In genomic region chr1:184152502-184152901, GRCh38 we compare ENCODE assay signal across 9 cellular contexts.
DNase-seq lines count a peak whose midpoint lies in the region; TF ChIP-seq lines count a peak whose summit lies in the region.
"Had no signal": no experiment of that assay in that cellular context is flagged by ENCODE, and none has a peak within 500 bp of the region (broad histone marks: within the 10 kb centered on the region; RNA-seq: fewer than 3 reads in every experiment).

No MANE protein-coding gene starts in this region.

- H3K4me3 ChIP-seq in SK-N-MC = peak overlapping the region; percentile 82
- H3K4me3 ChIP-seq in fibroblast of lung (replicated peaks in 1 of 4; ENCODE audit: control extremely low read depth in 1 of 4, insufficient read depth in 1 of 4, low read depth in 3 of 4, low read length in 4 of 4) = peak overlapping the region in 3 of 4 experiments; percentile 35 to 46 (median 38)
- peak overlapping the region; percentile 32 for H3K4me3 ChIP-seq in parathyroid adenoma (ENCODE audit: low read depth, low read length)

- H3K4me1 ChIP-seq in fibroblast of lung (ENCODE audit: control insufficient read depth, extremely low read depth, insufficient read depth, low read length) = peaks cover 25% of the 10 kb centered on the region
- no peaks in the 10 kb centered on the region for H3K4me1 ChIP-seq in parathyroid adenoma

- DNase-seq in CD14-positive monocyte (ENCODE audit: low spot score) (no peak), SK-N-MC (ENCODE audit: low read depth, low spot score) (peak; percentile 83), fibroblast of lung (ENCODE audit: low read depth in 2 of 2) (peak; percentile 39 to 54), NCI-H2171 treated with DMSO at 0.1 percent for 48 hours (lab: John Stamatoyannopoulos, UW) (no peak), NCI-H2171 (lab: John Stamatoyannopoulos, UW) (no peak), RPMI8226 (no peak), SW 1271 (lab: John Stamatoyannopoulos, UW) (no peak)
- DNase-seq: NCI-H1048 had no signal

- no peaks in the 10 kb centered on the region for H3K36me3 Mint-ChIP-seq in CD14-positive monocyte

- H3K27ac ChIP-seq in SK-N-MC (peak overlapping the region; percentile 71; the same call in 1 of the 2 replicates), fibroblast of lung (ENCODE audit: insufficient read depth, low read length) (peak overlapping the region; percentile 60), parathyroid adenoma (no peak overlapping the region)

- no peaks in the 10 kb centered on the region for H4K20me1 ChIP-seq in fibroblast of lung (ENCODE audit: control insufficient read depth, extremely low read depth, insufficient read depth, low read length)

- no peaks in the 10 kb centered on the region for H3K9me3 Mint-ChIP-seq in CD14-positive monocyte

- no peaks in the 10 kb centered on the region for H3K9me3 ChIP-seq in SK-N-MC (ENCODE audit: low read depth, low read length)
- H3K9me3 ChIP-seq in fibroblast of lung (ENCODE audit: control insufficient read depth, insufficient read depth, low read depth, low read length) = no peaks in the 10 kb centered on the region
- no peaks in the 10 kb centered on the region for H3K9me3 ChIP-seq in parathyroid adenoma (ENCODE audit: control insufficient read depth, low read length)

- H3K27ac Mint-ChIP-seq in CD14-positive monocyte = peak overlapping the region; percentile 91 to 97 (median 94)

- H3K4me1 Mint-ChIP-seq in CD14-positive monocyte = peaks cover 71% of the 10 kb centered on the region

- peaks cover 0 to 3% (median 0%) of the 10 kb centered on the region in 3 donors for H3K27me3 Mint-ChIP-seq in CD14-positive monocyte (ENCODE audit: low read depth in 3 of 3)

- H3K27me3 ChIP-seq in fibroblast of lung (ENCODE audit: control insufficient read depth, insufficient read depth, low read length) (no peaks in the 10 kb centered on the region), parathyroid adenoma (ENCODE audit: control insufficient read depth, insufficient read depth, low read length) (no peaks in the 10 kb centered on the region)

- no peaks in the 10 kb centered on the region for H3K79me2 ChIP-seq in fibroblast of lung (ENCODE audit: control insufficient read depth, insufficient read depth, low read length)
- H3K79me2 ChIP-seq in parathyroid adenoma = no peaks in the 10 kb centered on the region

- intact Hi-C loops in CD14-positive monocyte (cut with micrococcal nuclease) = no loop called here

- no peaks in the 10 kb centered on the region for H3K36me3 ChIP-seq in SK-N-MC (ENCODE audit: insufficient read depth, low read length)
- no peaks in the 10 kb centered on the region for H3K36me3 ChIP-seq in fibroblast of lung (ENCODE audit: control insufficient read depth, insufficient read depth, low read length)
- no peaks in the 10 kb centered on the region for H3K36me3 ChIP-seq in parathyroid adenoma (ENCODE audit: control insufficient read depth, insufficient read depth, low read length)

- TF ChIP-seq CTCF in CD14-positive monocyte (IDR thresholded peaks at IDR 0.05) (no peak), fibroblast of lung (conservative IDR thresholded peaks at IDR 0.05 in 1 of 2, IDR thresholded peaks at IDR 0.05 in 1 of 2; ENCODE audit: low read depth in 1 of 2, low read length in 2 of 2) (no peak), parathyroid adenoma (IDR thresholded peaks at IDR 0.05) (no peak)

- H3K4me3 Mint-ChIP-seq in CD14-positive monocyte = peak overlapping the region; percentile 87 to 94

- H2AFZ ChIP-seq in fibroblast of lung (ENCODE audit: low read length) (peak overlapping the region; percentile 65), parathyroid adenoma (no peak overlapping the region)

- H3K9ac ChIP-seq in SK-N-MC (ENCODE audit: insufficient read length) (peak overlapping the region; percentile 32), fibroblast of lung (ENCODE audit: insufficient read depth, low read length) (peak overlapping the region; percentile 21), parathyroid adenoma (no peak overlapping the region)

- H3K4me2 ChIP-seq in fibroblast of lung (ENCODE audit: extremely low read depth, insufficient read depth, low read length) (peak overlapping the region; percentile 94), parathyroid adenoma (ENCODE audit: low read length) (no peak overlapping the region)

Comparison
In these comparisons a context has a peak if more than half of its experiments do, and no peak if none do; other contexts are left out.
1. DNase-seq: peak in SK-N-MC (single experiment) and fibroblast of lung (2 of 2); none in CD14-positive monocyte (single experiment), NCI-H2171 treated with DMSO at 0.1 percent for 48 hours (single experiment), NCI-H2171 (single experiment), RPMI8226 (single experiment) and SW 1271 (0 of 2).
2. H3K4me3 ChIP-seq: peak in every context shown above with its lines; median percentile 82 in SK-N-MC; 38 in fibroblast of lung; 32 in parathyroid adenoma.